ENCODE assay signal across 1 cellular context in genomic region chr4:22474636-22475310, GRCh38.
A peak's percentile ranks its signal among the peaks of the same experiment; 100 is the strongest.
TF ChIP-seq lines count a peak whose summit lies in the region.

No MANE protein-coding gene starts in this region.

TF ChIP-seq in HepG2, 621 proteins besides CTCF, POLR2A, EP300 and RAD21 (continued from another document and continues in another):
- no peak for TF ChIP-seq ZNF609 (CRISPR knock-in tag; IDR thresholded peaks at IDR 0.05; ENCODE audit: borderline replicate concordance)
- no peak for TF ChIP-seq CSRNP2 (CRISPR knock-in tag; conservative IDR thresholded peaks at IDR 0.05; ENCODE audit: low read depth)
- no peak for TF ChIP-seq PAXIP1 (CRISPR knock-in tag; conservative IDR thresholded peaks at IDR 0.05)
- TF ChIP-seq AKNA (CRISPR knock-in tag; IDR thresholded peaks at IDR 0.05; ENCODE audit: borderline replicate concordance), result no peak
- TF ChIP-seq HDAC1 (CRISPR knock-in tag; IDR thresholded peaks at IDR 0.05), result peak; percentile 36; the same call in 1 of the 2 replicates
- no peak for TF ChIP-seq E2F1 (CRISPR knock-in tag; IDR thresholded peaks at IDR 0.05)
- TF ChIP-seq MLXIP (CRISPR knock-in tag; IDR thresholded peaks at IDR 0.05; ENCODE audit: borderline replicate concordance), result no peak
- TF ChIP-seq TBX3 (IDR thresholded peaks at IDR 0.05; ENCODE audit: borderline replicate concordance), result no peak
- TF ChIP-seq ZNF232 (CRISPR knock-in tag; IDR thresholded peaks at IDR 0.05; ENCODE audit: borderline replicate concordance), result no peak
- no peak for TF ChIP-seq ZNF451 (CRISPR knock-in tag; IDR thresholded peaks at IDR 0.05)
- TF ChIP-seq RERE (CRISPR knock-in tag; IDR thresholded peaks at IDR 0.05; ENCODE audit: low read depth), result 0 out of 2 replicates have a peak, but pooled peaks have one; percentile 17
- TF ChIP-seq PLRG1 (conservative IDR thresholded peaks at IDR 0.05), result no peak
- no peak for TF ChIP-seq CEBPZ (IDR thresholded peaks at IDR 0.05; ENCODE audit: low read length)
